ENCODE assay signal across 1 cellular context in the genomic region with DNA sequence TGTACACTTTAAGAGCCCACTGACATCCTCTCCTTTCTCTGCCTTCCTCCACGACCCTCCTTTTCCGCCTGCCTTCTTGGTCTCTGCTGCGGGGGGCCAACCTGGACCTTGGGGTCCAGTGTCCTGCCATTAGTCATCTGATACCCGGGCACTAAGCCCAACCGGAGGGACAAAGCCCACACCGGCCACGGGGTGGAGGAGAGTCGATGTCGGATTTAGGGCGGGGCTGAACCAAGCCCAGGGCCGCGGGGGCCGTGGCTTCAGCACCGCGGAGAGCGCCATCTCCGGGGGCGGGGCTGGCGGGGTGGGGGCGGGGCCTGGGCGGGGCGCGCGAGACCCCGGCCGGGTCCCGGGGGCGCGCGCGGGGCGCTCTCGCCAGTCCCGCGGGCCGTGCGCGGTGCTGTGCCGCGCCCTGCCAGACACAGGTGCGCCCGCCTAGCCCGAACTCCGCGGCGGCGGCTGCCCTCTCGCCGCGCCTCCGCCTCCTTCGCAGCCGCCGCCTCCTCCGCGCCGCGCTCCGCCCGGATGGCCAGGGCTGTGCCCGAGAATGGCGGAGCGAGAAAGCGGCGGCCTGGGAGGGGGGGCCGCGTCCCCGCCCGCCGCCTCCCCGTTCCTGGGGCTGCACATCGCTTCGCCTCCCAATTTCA.
A peak's percentile ranks its signal among the peaks of the same experiment; 100 is the strongest.
TF ChIP-seq lines count a peak whose summit lies in the region.

MAPK8IP1 (plus strand) TSS at position 378 of the 647 bp plus-strand sequence; CDS start at position 548, 170 bp downstream.

TF ChIP-seq in GM23338, 12 proteins besides CTCF, POLR2A, EP300 and RAD21 (continued from another document):
- TF ChIP-seq, protein P1, sequence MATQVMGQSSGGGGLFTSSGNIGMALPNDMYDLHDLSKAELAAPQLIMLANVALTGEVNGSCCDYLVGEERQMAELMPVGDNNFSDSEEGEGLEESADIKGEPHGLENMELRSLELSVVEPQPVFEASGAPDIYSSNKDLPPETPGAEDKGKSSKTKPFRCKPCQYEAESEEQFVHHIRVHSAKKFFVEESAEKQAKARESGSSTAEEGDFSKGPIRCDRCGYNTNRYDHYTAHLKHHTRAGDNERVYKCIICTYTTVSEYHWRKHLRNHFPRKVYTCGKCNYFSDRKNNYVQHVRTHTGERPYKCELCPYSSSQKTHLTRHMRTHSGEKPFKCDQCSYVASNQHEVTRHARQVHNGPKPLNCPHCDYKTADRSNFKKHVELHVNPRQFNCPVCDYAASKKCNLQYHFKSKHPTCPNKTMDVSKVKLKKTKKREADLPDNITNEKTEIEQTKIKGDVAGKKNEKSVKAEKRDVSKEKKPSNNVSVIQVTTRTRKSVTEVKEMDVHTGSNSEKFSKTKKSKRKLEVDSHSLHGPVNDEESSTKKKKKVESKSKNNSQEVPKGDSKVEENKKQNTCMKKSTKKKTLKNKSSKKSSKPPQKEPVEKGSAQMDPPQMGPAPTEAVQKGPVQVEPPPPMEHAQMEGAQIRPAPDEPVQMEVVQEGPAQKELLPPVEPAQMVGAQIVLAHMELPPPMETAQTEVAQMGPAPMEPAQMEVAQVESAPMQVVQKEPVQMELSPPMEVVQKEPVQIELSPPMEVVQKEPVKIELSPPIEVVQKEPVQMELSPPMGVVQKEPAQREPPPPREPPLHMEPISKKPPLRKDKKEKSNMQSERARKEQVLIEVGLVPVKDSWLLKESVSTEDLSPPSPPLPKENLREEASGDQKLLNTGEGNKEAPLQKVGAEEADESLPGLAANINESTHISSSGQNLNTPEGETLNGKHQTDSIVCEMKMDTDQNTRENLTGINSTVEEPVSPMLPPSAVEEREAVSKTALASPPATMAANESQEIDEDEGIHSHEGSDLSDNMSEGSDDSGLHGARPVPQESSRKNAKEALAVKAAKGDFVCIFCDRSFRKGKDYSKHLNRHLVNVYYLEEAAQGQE (IDR thresholded peaks at IDR 0.05; ENCODE audit: unreplicated experiment) = peak; percentile 76
- TF ChIP-seq ZNF114 (CRISPR knock-in tag; IDR thresholded peaks at IDR 0.05) (no peak), EZH2phosphoT487 (IDR thresholded peaks at IDR 0.05; ENCODE audit: unreplicated experiment) (no peak), NANOG (IDR thresholded peaks at IDR 0.05; ENCODE audit: borderline replicate concordance) (no peak), STAT1 (IDR thresholded peaks at IDR 0.05; ENCODE audit: unreplicated experiment) (no peak), ZNF331 (CRISPR knock-in tag; IDR thresholded peaks at IDR 0.05; ENCODE audit: low read depth) (no peak)
